1 cellular context compared by ENCODE assay signal in the genomic region with DNA sequence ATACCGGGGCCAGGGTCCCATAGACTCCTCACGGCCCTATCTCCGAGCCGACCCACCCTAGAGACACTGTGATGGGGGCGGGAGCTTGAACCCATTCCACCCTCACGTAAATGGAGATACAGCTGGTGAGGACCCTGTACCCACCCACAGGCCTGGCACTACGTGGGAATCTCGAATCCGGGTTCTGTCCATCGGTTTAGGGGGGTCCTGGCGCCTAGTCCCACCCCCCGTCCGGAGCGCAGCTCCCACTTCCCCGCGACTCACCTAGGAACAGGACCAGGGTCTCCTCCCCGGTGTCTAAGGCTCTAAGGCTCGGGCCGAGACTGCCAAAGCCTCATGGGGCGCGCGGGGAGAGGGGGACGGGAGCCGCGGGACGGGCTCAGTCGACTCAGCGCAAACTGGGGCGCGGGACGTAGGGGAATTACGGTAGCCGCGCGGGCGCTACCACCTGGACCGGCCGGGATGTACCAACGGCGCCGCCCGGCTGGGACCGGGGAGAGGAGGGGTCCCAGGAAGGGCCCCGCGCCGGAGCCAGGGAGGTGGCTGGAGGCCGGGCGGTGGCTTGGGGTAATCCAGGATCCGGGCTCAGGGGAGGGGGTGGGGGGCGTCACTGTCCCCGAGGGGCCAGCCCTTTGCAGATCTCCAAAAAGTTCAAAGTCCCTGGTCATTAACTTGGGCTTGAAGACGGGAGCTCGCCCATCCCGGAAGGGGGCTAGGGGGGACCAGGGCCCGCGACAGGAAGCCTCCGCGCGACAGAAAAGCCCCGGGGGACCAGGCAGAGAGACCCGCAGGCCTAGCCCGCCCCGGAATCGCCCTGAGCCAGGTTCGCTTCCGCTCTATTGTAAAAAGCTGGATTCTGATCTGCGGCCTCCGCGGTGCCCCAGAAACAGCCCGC.
TF ChIP-seq lines count a peak whose summit lies in the region.

No MANE protein-coding gene starts in this region.

TF ChIP-seq in HEK293, 187 proteins besides CTCF, POLR2A, EP300 and RAD21 (continued from another document and continues in another):
- TF ChIP-seq, protein P1, sequence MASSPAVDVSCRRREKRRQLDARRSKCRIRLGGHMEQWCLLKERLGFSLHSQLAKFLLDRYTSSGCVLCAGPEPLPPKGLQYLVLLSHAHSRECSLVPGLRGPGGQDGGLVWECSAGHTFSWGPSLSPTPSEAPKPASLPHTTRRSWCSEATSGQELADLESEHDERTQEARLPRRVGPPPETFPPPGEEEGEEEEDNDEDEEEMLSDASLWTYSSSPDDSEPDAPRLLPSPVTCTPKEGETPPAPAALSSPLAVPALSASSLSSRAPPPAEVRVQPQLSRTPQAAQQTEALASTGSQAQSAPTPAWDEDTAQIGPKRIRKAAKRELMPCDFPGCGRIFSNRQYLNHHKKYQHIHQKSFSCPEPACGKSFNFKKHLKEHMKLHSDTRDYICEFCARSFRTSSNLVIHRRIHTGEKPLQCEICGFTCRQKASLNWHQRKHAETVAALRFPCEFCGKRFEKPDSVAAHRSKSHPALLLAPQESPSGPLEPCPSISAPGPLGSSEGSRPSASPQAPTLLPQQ (tag by site-specific recombination; IDR thresholded peaks at IDR 0.05): no peak; the same call in 1 of the 2 replicates
- no peak for TF ChIP-seq TRIM28 (IDR thresholded peaks at IDR 0.05; ENCODE audit: borderline replicate concordance, low read length)
- no peak for TF ChIP-seq ZBTB1 (tag by site-specific recombination; IDR thresholded peaks at IDR 0.05)
- no peak; the same call in 1 of the 2 replicates for TF ChIP-seq BCL11A (tag by site-specific recombination; IDR thresholded peaks at IDR 0.05; ENCODE audit: low read depth)
- TF ChIP-seq ZFP41 (tag by site-specific recombination; IDR thresholded peaks at IDR 0.05; ENCODE audit: borderline replicate concordance): no peak
- TF ChIP-seq ZNF155 (tag by site-specific recombination; IDR thresholded peaks at IDR 0.05): no peak
- TF ChIP-seq ZNF544 (tag by site-specific recombination; IDR thresholded peaks at IDR 0.05): no peak
- TF ChIP-seq, protein P2, sequence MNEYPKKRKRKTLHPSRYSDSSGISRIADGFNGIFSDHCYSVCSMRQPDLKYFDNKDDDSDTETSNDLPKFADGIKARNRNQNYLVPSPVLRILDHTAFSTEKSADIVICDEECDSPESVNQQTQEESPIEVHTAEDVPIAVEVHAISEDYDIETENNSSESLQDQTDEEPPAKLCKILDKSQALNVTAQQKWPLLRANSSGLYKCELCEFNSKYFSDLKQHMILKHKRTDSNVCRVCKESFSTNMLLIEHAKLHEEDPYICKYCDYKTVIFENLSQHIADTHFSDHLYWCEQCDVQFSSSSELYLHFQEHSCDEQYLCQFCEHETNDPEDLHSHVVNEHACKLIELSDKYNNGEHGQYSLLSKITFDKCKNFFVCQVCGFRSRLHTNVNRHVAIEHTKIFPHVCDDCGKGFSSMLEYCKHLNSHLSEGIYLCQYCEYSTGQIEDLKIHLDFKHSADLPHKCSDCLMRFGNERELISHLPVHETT (tag by site-specific recombination; IDR thresholded peaks at IDR 0.05): 0 out of 2 replicates have a peak, but pooled peaks have one; percentile 40
- TF ChIP-seq, protein P3, sequence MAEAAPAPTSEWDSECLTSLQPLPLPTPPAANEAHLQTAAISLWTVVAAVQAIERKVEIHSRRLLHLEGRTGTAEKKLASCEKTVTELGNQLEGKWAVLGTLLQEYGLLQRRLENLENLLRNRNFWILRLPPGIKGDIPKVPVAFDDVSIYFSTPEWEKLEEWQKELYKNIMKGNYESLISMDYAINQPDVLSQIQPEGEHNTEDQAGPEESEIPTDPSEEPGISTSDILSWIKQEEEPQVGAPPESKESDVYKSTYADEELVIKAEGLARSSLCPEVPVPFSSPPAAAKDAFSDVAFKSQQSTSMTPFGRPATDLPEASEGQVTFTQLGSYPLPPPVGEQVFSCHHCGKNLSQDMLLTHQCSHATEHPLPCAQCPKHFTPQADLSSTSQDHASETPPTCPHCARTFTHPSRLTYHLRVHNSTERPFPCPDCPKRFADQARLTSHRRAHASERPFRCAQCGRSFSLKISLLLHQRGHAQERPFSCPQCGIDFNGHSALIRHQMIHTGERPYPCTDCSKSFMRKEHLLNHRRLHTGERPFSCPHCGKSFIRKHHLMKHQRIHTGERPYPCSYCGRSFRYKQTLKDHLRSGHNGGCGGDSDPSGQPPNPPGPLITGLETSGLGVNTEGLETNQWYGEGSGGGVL (tag by site-specific recombination; IDR thresholded peaks at IDR 0.05): no peak
- no peak for TF ChIP-seq TCF7L2 (IDR thresholded peaks at IDR 0.05; ENCODE audit: borderline replicate concordance, low read depth, low read length)
- no peak for TF ChIP-seq ZNF654 (tag by site-specific recombination; IDR thresholded peaks at IDR 0.05; ENCODE audit: low read depth)
- TF ChIP-seq, protein P4, sequence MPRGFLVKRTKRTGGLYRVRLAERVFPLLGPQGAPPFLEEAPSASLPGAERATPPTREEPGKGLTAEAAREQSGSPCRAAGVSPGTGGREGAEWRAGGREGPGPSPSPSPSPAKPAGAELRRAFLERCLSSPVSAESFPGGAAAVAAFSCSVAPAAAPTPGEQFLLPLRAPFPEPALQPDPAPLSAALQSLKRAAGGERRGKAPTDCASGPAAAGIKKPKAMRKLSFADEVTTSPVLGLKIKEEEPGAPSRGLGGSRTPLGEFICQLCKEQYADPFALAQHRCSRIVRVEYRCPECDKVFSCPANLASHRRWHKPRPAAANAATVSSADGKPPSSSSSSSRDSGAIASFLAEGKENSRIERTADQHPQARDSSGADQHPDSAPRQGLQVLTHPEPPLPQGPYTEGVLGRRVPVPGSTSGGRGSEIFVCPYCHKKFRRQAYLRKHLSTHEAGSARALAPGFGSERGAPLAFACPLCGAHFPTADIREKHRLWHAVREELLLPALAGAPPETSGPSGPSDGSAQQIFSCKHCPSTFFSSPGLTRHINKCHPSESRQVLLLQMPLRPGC (tag by site-specific recombination; IDR thresholded peaks at IDR 0.05): no peak
- TF ChIP-seq ZNF121 (tag by site-specific recombination; IDR thresholded peaks at IDR 0.05): 0 out of 2 replicates have a peak, but pooled peaks have one; percentile 22
- no peak for TF ChIP-seq ZNF514 (tag by site-specific recombination; IDR thresholded peaks at IDR 0.05)
- TF ChIP-seq, protein P5, sequence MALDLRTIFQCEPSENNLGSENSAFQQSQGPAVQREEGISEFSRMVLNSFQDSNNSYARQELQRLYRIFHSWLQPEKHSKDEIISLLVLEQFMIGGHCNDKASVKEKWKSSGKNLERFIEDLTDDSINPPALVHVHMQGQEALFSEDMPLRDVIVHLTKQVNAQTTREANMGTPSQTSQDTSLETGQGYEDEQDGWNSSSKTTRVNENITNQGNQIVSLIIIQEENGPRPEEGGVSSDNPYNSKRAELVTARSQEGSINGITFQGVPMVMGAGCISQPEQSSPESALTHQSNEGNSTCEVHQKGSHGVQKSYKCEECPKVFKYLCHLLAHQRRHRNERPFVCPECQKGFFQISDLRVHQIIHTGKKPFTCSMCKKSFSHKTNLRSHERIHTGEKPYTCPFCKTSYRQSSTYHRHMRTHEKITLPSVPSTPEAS (tag by site-specific recombination; IDR thresholded peaks at IDR 0.05): peak; percentile 6; the same call in 1 of the 2 replicates
- TF ChIP-seq ZNF10 (tag by site-specific recombination; IDR thresholded peaks at IDR 0.05): no peak
- no peak for TF ChIP-seq ZNF777 (tag by site-specific recombination; IDR thresholded peaks at IDR 0.05; ENCODE audit: borderline replicate concordance)
- TF ChIP-seq KLF10 (tag by site-specific recombination; IDR thresholded peaks at IDR 0.05): no peak
- TF ChIP-seq ZNF433 (tag by site-specific recombination; IDR thresholded peaks at IDR 0.05; ENCODE audit: low read depth): no peak
- 0 out of 2 replicates have a peak, but pooled peaks have one; percentile 47 for TF ChIP-seq ZSCAN16 (tag by site-specific recombination; IDR thresholded peaks at IDR 0.05)
- no peak; the same call in 1 of the 2 replicates for TF ChIP-seq MYNN (tag by site-specific recombination; IDR thresholded peaks at IDR 0.05; ENCODE audit: borderline replicate concordance)
- TF ChIP-seq ZNF658 (tag by site-specific recombination; IDR thresholded peaks at IDR 0.05): no peak
- TF ChIP-seq ZNF548 (tag by site-specific recombination; IDR thresholded peaks at IDR 0.05): no peak
- TF ChIP-seq WT1 (tag by site-specific recombination; IDR thresholded peaks at IDR 0.05): no peak; the same call in 1 of the 2 replicates
- TF ChIP-seq ZNF473 (tag by site-specific recombination; IDR thresholded peaks at IDR 0.05): no peak
- TF ChIP-seq ZNF311 (tag by site-specific recombination; IDR thresholded peaks at IDR 0.05; ENCODE audit: borderline replicate concordance): no peak
- TF ChIP-seq ZNF837 (tag by site-specific recombination; IDR thresholded peaks at IDR 0.05): no peak
- TF ChIP-seq EGR2 (tag by site-specific recombination; IDR thresholded peaks at IDR 0.05; ENCODE audit: low read depth): no peak
- TF ChIP-seq ZNF37A (tag by site-specific recombination; IDR thresholded peaks at IDR 0.05): no peak
- TF ChIP-seq KLF16 (tag by site-specific recombination; IDR thresholded peaks at IDR 0.05): peak; percentile 62
- TF ChIP-seq, protein P6, sequence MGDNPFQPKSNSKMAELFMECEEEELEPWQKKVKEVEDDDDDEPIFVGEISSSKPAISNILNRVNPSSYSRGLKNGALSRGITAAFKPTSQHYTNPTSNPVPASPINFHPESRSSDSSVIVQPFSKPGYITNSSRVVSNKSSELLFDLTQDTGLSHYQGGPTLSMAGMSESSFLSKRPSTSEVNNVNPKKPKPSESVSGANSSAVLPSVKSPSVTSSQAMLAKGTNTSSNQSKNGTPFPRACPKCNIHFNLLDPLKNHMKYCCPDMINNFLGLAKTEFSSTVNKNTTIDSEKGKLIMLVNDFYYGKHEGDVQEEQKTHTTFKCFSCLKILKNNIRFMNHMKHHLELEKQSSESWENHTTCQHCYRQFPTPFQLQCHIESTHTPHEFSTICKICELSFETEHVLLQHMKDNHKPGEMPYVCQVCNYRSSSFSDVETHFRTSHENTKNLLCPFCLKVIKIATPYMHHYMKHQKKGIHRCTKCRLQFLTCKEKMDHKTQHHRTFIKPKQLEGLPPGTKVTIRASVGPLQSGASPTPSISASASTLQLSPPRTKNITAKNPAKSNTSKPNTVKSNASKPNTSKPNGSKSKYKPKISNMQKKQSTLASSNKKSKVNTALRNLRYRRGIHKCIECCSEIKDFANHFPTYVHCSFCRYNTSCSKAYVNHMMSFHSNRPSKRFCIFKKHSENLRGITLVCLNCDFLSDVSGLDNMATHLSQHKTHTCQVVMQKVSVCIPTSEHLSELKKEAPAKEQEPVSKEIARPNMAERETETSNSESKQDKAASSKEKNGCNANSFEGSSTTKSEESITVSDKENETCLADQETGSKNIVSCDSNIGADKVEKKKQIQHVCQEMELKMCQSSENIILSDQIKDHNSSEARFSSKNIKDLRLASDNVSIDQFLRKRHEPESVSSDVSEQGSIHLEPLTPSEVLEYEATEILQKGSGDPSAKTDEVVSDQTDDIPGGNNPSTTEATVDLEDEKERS (tag by site-specific recombination; IDR thresholded peaks at IDR 0.05): no peak
- TF ChIP-seq ZBTB17 (tag by site-specific recombination; IDR thresholded peaks at IDR 0.05): 0 out of 2 replicates have a peak, but pooled peaks have one; percentile 13
- TF ChIP-seq GFI1B (tag by site-specific recombination; IDR thresholded peaks at IDR 0.05): no peak
- TF ChIP-seq, protein P7, sequence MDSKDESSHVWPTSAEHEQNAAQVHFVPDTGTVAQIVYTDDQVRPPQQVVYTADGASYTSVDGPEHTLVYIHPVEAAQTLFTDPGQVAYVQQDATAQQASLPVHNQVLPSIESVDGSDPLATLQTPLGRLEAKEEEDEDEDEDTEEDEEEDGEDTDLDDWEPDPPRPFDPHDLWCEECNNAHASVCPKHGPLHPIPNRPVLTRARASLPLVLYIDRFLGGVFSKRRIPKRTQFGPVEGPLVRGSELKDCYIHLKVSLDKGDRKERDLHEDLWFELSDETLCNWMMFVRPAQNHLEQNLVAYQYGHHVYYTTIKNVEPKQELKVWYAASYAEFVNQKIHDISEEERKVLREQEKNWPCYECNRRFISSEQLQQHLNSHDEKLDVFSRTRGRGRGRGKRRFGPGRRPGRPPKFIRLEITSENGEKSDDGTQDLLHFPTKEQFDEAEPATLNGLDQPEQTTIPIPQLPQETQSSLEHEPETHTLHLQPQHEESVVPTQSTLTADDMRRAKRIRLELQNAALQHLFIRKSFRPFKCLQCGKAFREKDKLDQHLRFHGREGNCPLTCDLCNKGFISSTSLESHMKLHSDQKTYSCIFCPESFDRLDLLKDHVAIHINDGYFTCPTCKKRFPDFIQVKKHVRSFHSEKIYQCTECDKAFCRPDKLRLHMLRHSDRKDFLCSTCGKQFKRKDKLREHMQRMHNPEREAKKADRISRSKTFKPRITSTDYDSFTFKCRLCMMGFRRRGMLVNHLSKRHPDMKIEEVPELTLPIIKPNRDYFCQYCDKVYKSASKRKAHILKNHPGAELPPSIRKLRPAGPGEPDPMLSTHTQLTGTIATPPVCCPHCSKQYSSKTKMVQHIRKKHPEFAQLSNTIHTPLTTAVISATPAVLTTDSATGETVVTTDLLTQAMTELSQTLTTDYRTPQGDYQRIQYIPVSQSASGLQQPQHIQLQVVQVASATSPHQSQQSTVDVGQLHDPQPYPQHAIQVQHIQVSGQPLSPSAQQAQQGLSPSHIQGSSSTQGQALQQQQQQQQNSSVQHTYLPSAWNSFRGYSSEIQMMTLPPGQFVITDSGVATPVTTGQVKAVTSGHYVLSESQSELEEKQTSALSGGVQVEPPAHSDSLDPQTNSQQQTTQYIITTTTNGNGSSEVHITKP (tag by site-specific recombination; IDR thresholded peaks at IDR 0.05): peak; percentile 99
- TF ChIP-seq ZNF2 (tag by site-specific recombination; IDR thresholded peaks at IDR 0.05): peak; percentile 88
- no peak for TF ChIP-seq ZNF621 (tag by site-specific recombination; IDR thresholded peaks at IDR 0.05)
- peak; percentile 14; the same call in 1 of the 2 replicates for TF ChIP-seq ZFP69B (tag by site-specific recombination; IDR thresholded peaks at IDR 0.05)
- no peak for TF ChIP-seq ZNF132 (tag by site-specific recombination; IDR thresholded peaks at IDR 0.05; ENCODE audit: borderline replicate concordance)
- TF ChIP-seq SP2 (tag by site-specific recombination; IDR thresholded peaks at IDR 0.05): peak; percentile 60
- peak; percentile 77 for TF ChIP-seq ZBTB8A (tag by site-specific recombination; IDR thresholded peaks at IDR 0.05)
- TF ChIP-seq ZNF830 (tag by site-specific recombination; IDR thresholded peaks at IDR 0.05; ENCODE audit: low read depth): no peak
- peak; percentile 83 for TF ChIP-seq GLIS1 (tag by site-specific recombination; IDR thresholded peaks at IDR 0.05)
- no peak for TF ChIP-seq ZNF529 (tag by site-specific recombination; IDR thresholded peaks at IDR 0.05; ENCODE audit: insufficient replicate concordance)
- TF ChIP-seq KLF1 (tag by site-specific recombination; IDR thresholded peaks at IDR 0.05): peak; percentile 65; the same call in 1 of the 2 replicates
- TF ChIP-seq, protein P8, sequence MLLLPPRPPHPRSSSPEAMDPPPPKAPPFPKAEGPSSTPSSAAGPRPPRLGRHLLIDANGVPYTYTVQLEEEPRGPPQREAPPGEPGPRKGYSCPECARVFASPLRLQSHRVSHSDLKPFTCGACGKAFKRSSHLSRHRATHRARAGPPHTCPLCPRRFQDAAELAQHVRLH (tag by site-specific recombination; IDR thresholded peaks at IDR 0.05): no peak
